Comparison of ENCODE assay signal across 8 cellular contexts in genomic region chr16:67177743-67178699, GRCh38. TPM values are rescaled to one million over a fixed set of nuclear protein-coding genes. Genes with fewer than 3 reads are reported as not detected.
DNase-seq lines count a peak whose midpoint lies in the region; ATAC-seq and TF ChIP-seq lines count a peak whose summit lies in the region.

No MANE protein-coding gene starts in this region.

- H3K27ac ChIP-seq in lung (ENCODE audit: low read depth in 1 of 2, low read length in 1 of 2) (peak overlapping the region in 1 of 2 donors; percentile 77), tibial artery (peak overlapping the region; percentile 50 to 54)

- 5 to 8% methylated on average over 59 to 73 of the region's 73 CpGs for WGBS in lung, 2 donors

- H3K36me3 ChIP-seq in lung (ENCODE audit: control insufficient read depth in 2 of 2, insufficient read depth in 2 of 2, low read length in 2 of 2) (peaks cover 0 to 1% of the 10 kb centered on the region in 2 donors), tibial artery (peaks cover 0 to 12% (median 6%) of the 10 kb centered on the region in 3 donors)

- no peak for TF ChIP-seq CTCF in lung (IDR thresholded peaks at IDR 0.05; ENCODE audit: control extremely low read depth, extremely low read depth)
- no peak for TF ChIP-seq CTCF in tibial artery (IDR thresholded peaks at IDR 0.05)

- DNase-seq in COLO668 (lab: John Stamatoyannopoulos, UW; ENCODE audit: unreplicated experiment) (peak; percentile 97), NCI-H1092 (lab: John Stamatoyannopoulos, UW) (peak; percentile 72), lung (ENCODE audit: low spot score) (peak; percentile 83), tibial artery (peak; percentile 42 to 85), NCI-H82 treated with DMSO at 0.1 percent for 48 hours (lab: John Stamatoyannopoulos, UW; ENCODE audit: unreplicated experiment) (no peak), NOMO-1 treated with DMSO at 0.1 percent for 48 hours (lab: John Stamatoyannopoulos, UW; ENCODE audit: unreplicated experiment) (no peak)
- peak; percentile 71 for DNase-seq in activated CD4-positive, alpha-beta T cell treated with anti-CD3 and anti-CD28 coated beads for 48 hours
- DNase-seq in effector CD4-positive, alpha-beta T cell, result peak; percentile 43

- H3K4me3 ChIP-seq in lung, result peak overlapping the region; percentile 10
- H3K4me3 ChIP-seq in tibial artery, result peak overlapping the region; percentile 38 to 59

- H3K27me3 ChIP-seq in lung (ENCODE audit: control insufficient read depth, insufficient read depth) (no peaks in the 10 kb centered on the region), tibial artery (no peaks in the 10 kb centered on the region)

- H3K4me1 ChIP-seq in lung (ENCODE audit: control insufficient read depth in 2 of 2, insufficient read depth in 2 of 2, low read length in 2 of 2) (peaks cover 0 to 23% of the 10 kb centered on the region in 2 donors), tibial artery (peaks cover 7 to 44% (median 39%) of the 10 kb centered on the region in 4 donors)

- peak; percentile 60 for ATAC-seq in lung (ENCODE audit: insufficient read depth, low FRiP score)

- intact Hi-C loops in tibial artery (cut with DNase I; ENCODE audit: low total_unique reads), result no loop called here

- H3K9me3 ChIP-seq in lung (ENCODE audit: control insufficient read depth in 2 of 2, insufficient read depth in 1 of 2, low read length in 1 of 2) (no peaks in the 10 kb centered on the region), tibial artery (no peaks in the 10 kb centered on the region)

RNA-seq across cellular contexts. Expression of gene MATCAP1, which starts 5.7 kb away (rescaled TPM):
- 10 to 100 TPM; 33.1 to 41.8 TPM for total RNA-seq in lung
- polyA plus RNA-seq in lung, result 10 to 100 TPM; 18.5 to 18.8 TPM

RNA-seq across cellular contexts. Expression of gene NOL3, which starts 7.7 kb away (rescaled TPM):
- 10 to 100 TPM; 25.3 to 51.9 TPM for total RNA-seq in lung
- polyA plus RNA-seq in lung, result 10 to 100 TPM; 35.5 to 46.8 TPM

RNA-seq across cellular contexts. Expression of gene EXOC3L1, which starts 11.9 kb away (rescaled TPM):
- 10 to 100 TPM; 11.4 to 16.5 TPM for total RNA-seq in lung
- 10 to 100 TPM in 1 of 2 donors, 1 to 10 TPM in 1; 9.7 to 12.6 TPM for polyA plus RNA-seq in lung

RNA-seq across cellular contexts. Expression of gene HSF4, which starts 13.5 kb away (rescaled TPM):
- total RNA-seq in lung, result 10 to 100 TPM in 1 of 2 donors, 1 to 10 TPM in 1; 5.1 to 28.9 TPM
- 10 to 100 TPM; 13.1 to 62.5 TPM for polyA plus RNA-seq in lung

RNA-seq across cellular contexts. Expression of gene E2F4, which starts 13.9 kb away (rescaled TPM):
- 10 to 100 TPM; 27.8 to 68.2 TPM for total RNA-seq in lung
- 10 to 100 TPM; 44.5 to 86.1 TPM for polyA plus RNA-seq in lung

Comparison
In these comparisons a context has a peak if more than half of its experiments do, and no peak if none do; other contexts are left out.
1. DNase-seq: peak in COLO668 (single experiment), NCI-H1092 (single experiment), activated CD4-positive, alpha-beta T cell treated with anti-CD3 and anti-CD28 coated beads for 48 hours (single experiment), effector CD4-positive, alpha-beta T cell (single experiment), lung (single experiment) and tibial artery (2 of 2); none in NCI-H82 treated with DMSO at 0.1 percent for 48 hours (single experiment) and NOMO-1 treated with DMSO at 0.1 percent for 48 hours (single experiment).